6 cellular contexts compared by ENCODE assay signal in genomic region chr3:79325833-79326383, GRCh38.
A peak's percentile ranks its signal among the peaks of the same experiment; 100 is the strongest.
DNase-seq lines count a peak whose midpoint lies in the region; ATAC-seq, FAIRE-seq and TF ChIP-seq lines count a peak whose summit lies in the region.
"Not testable (repeated sequence)": the region's sequence is repeated elsewhere in the genome, so short reads cannot be mapped to it uniquely, and the experiment has no call there.

No MANE protein-coding gene starts in this region.

- not testable (repeated sequence) for H2BK120ac ChIP-seq in H1 (replicated peaks; ENCODE audit: low read depth, low read length)

- H4K5ac ChIP-seq in H1 (ENCODE audit: insufficient read length, low read depth, low read length): not testable (repeated sequence)

- not testable (repeated sequence) for H3K79me1 ChIP-seq in H1 (ENCODE audit: low read depth, low read length)

- peak; percentile 45 for FAIRE-seq in H1 (lab: Jason Lieb, UNC)

- 3% methylated on average over 15 of the region's 15 CpGs; no CpG with 5 or more reads in 1 of the 2 experiments for WGBS in H1 (ENCODE audit: extremely low coverage in 1 of 2, insufficient coverage in 1 of 2, insufficient read length in 1 of 2, insufficient replicate concordance in 2 of 2, low coverage in 1 of 2, low lambda C conversion rate in 2 of 2, missing lambda C conversion rate in 1 of 2), 2 experiments

- not testable (repeated sequence) for H3K23me2 ChIP-seq in H1 (ENCODE audit: low read depth, low read length)

- not testable (repeated sequence) for H2AFZ ChIP-seq in GM23338; H1 (ENCODE audit: low read length)
- H2AFZ ChIP-seq in neural progenitor cell (replicated peaks): peak overlapping the region; percentile 65

- H4K91ac ChIP-seq in H1 (replicated peaks; ENCODE audit: insufficient read length, low read length): not testable (repeated sequence)

- peaks cover 51% of the 10 kb centered on the region for H3K4me1 Mint-ChIP-seq in GM23338
- not testable (repeated sequence) for H3K4me1 Mint-ChIP-seq in neural progenitor cell

- H2BK15ac ChIP-seq in H1 (ENCODE audit: low read length): not testable (repeated sequence)

- H4K8ac ChIP-seq in H1 (ENCODE audit: extremely low read depth, insufficient read depth, low read length): not testable (repeated sequence)

- peak overlapping the region; percentile 65 for H3K4me2 ChIP-seq in GM23338
- peak overlapping the region; percentile 39 to 56; a peak in 3 of 4 replicates for H3K4me2 ChIP-seq in H1 (ENCODE audit: insufficient read depth in 1 of 2, low read depth in 2 of 2, low read length in 2 of 2)
- H3K4me2 ChIP-seq in neural progenitor cell: not testable (repeated sequence)

- POLR2A ChIA-PET in H1 (lab: Charles Lee; ENCODE audit: partially characterized antibody): not testable (repeated sequence)

- peaks cover 44% of the 10 kb centered on the region for H3K4me1 ChIP-seq in GM23338 (ENCODE audit: insufficient read depth)
- H3K4me1 ChIP-seq in HUES6 (ENCODE audit: control insufficient read depth, insufficient read depth, low read length): peaks cover 24% of the 10 kb centered on the region; the same call in 1 of the 2 replicates
- peaks cover 0 to 12% (median 6%) of the 10 kb centered on the region in 4 experiments; a peak in 5 of 7 replicates for H3K4me1 ChIP-seq in H1 (replicated peaks in 1 of 4; ENCODE audit: control insufficient read depth in 3 of 4, insufficient read depth in 4 of 4, low read length in 3 of 4)
- not testable (repeated sequence) for H3K4me1 ChIP-seq in iPS-20b (ENCODE audit: insufficient read depth, low read length); neural progenitor cell

- peak in 1 of 2 experiments; percentile 66; a peak in 1 of 3 replicates for TF ChIP-seq EP300 in H1 (IDR thresholded peaks at IDR 0.05; ENCODE audit: borderline replicate concordance in 1 of 2, low read depth in 2 of 2, low read length in 2 of 2)

- H2BK20ac ChIP-seq in H1 (ENCODE audit: low read length): not testable (repeated sequence)

- H3K27me3 ChIP-seq in GM23338 (ENCODE audit: insufficient read depth); HUES6 (ENCODE audit: control insufficient read depth, insufficient read depth, low read length); H1 (replicated peaks in 1 of 4; ENCODE audit: control insufficient read depth in 3 of 4, extremely low read depth in 1 of 4, insufficient read depth in 3 of 4, low read length in 3 of 4); iPS-20b (ENCODE audit: insufficient read depth, low read length); neural progenitor cell: not testable (repeated sequence)

- ATAC-seq in GM23338: peak; percentile 34; the same call in 2 of the 3 replicates

- not testable (repeated sequence) for H3K36me3 Mint-ChIP-seq in GM23338 (ENCODE audit: low read depth); neural progenitor cell

- not testable (repeated sequence) for TF ChIP-seq CTCF in GM23338 (conservative IDR thresholded peaks at IDR 0.05; ENCODE audit: low read depth in 2 of 2); H1 (IDR thresholded peaks at IDR 0.05; ENCODE audit: control extremely low read depth in 1 of 3, insufficient read depth in 1 of 3, low read depth in 1 of 3, low read length in 3 of 3); neural progenitor cell (IDR thresholded peaks at IDR 0.05)

- H3K56ac ChIP-seq in H1 (replicated peaks; ENCODE audit: insufficient read length, low read depth, low read length): not testable (repeated sequence)

- H3K4me3 ChIP-seq in GM23338 (peak overlapping the region; percentile 37), HUES6 (ENCODE audit: low read depth, low read length) (peak overlapping the region; percentile 8), H1 (ENCODE audit: extremely low read depth in 1 of 4, insufficient read depth in 2 of 4, low read depth in 3 of 4, low read length in 4 of 4) (peak overlapping the region in 1 of 4 experiments; percentile 48; a peak in 3 of 8 replicates), iPS-20b (ENCODE audit: low read length) (peak overlapping the region; percentile 55; the same call in 1 of the 2 replicates)
- H3K4me3 ChIP-seq in neural progenitor cell: not testable (repeated sequence)

- not testable (repeated sequence) for H3K79me2 ChIP-seq in GM23338 (replicated peaks; ENCODE audit: insufficient read depth); H1 (ENCODE audit: control insufficient read depth in 1 of 2, insufficient read depth in 2 of 2, low read length in 2 of 2); neural progenitor cell (ENCODE audit: low read depth)

- peak overlapping the region; percentile 98 for H3K27ac Mint-ChIP-seq in GM23338
- H3K27ac Mint-ChIP-seq in neural progenitor cell: not testable (repeated sequence)

- not testable (repeated sequence) for H3K4ac ChIP-seq in H1 (replicated peaks; ENCODE audit: insufficient read length, low read depth, low read length)

- H3F3A ChIP-seq in GM23338 (replicated peaks; ENCODE audit: low read depth); neural progenitor cell (ENCODE audit: low read depth): not testable (repeated sequence)

- peak overlapping the region; percentile 38 for H3K9ac ChIP-seq in HUES6 (ENCODE audit: low read length)
- H3K9ac ChIP-seq in H1 (replicated peaks in 1 of 4; ENCODE audit: extremely low read depth in 1 of 4, low read depth in 3 of 4, low read length in 3 of 4); neural progenitor cell: not testable (repeated sequence)
- peak overlapping the region; percentile 69; the same call in 1 of the 2 replicates for H3K9ac ChIP-seq in iPS-20b (ENCODE audit: low read depth, low read length)

- H2AK5ac ChIP-seq in H1 (ENCODE audit: low read depth, low read length): not testable (repeated sequence)

- not testable (repeated sequence) for H3K27me3 Mint-ChIP-seq in GM23338 (ENCODE audit: insufficient read depth, low read depth, poor library complexity); neural progenitor cell (ENCODE audit: insufficient read depth, low read depth)

- H3K36me3 ChIP-seq in GM23338 (ENCODE audit: insufficient read depth); HUES6 (ENCODE audit: control insufficient read depth, insufficient read depth, low read length); H1 (ENCODE audit: control insufficient read depth in 2 of 4, insufficient read depth in 4 of 4, low read length in 3 of 4); iPS-20b (ENCODE audit: insufficient read depth, low read depth, low read length); neural progenitor cell: not testable (repeated sequence)

- DNase-seq in GM23338 (ENCODE audit: low spot score) (peak; percentile 59), H1 (ENCODE audit: low read depth in 1 of 2, low spot score in 2 of 2) (peak in 1 of 2 experiments; percentile 55), iPS DF 19.7 (ENCODE audit: low read depth, low spot score) (peak; percentile 20)
- not testable (repeated sequence) for DNase-seq in neural progenitor cell (ENCODE audit: low spot score)

- H2BK12ac ChIP-seq in H1 (ENCODE audit: low read depth, low read length): not testable (repeated sequence)

- not testable (repeated sequence) for H4K20me1 ChIP-seq in GM23338 (replicated peaks; ENCODE audit: insufficient read depth); H1 (replicated peaks in 1 of 2; ENCODE audit: control insufficient read depth in 1 of 2, insufficient read depth in 2 of 2, low read length in 2 of 2); neural progenitor cell (ENCODE audit: low read depth)

- CTCF ChIA-PET in H1 (lab: Charles Lee; ENCODE audit: partially characterized antibody): not testable (repeated sequence)

- not testable (repeated sequence) for TF ChIP-seq RAD21 in H1 (IDR thresholded peaks at IDR 0.05 in 1 of 2, conservative IDR thresholded peaks at IDR 0.05 in 1 of 2; ENCODE audit: low read depth in 2 of 2, low read length in 2 of 2)

- not testable (repeated sequence) for H3K9me3 Mint-ChIP-seq in GM23338, neural progenitor cell

- H3K4me3 Mint-ChIP-seq in GM23338: peak overlapping the region; percentile 59
- not testable (repeated sequence) for H3K4me3 Mint-ChIP-seq in neural progenitor cell

- H3K9me3 ChIP-seq in HUES6 (ENCODE audit: control insufficient read depth, insufficient read depth, low read depth, low read length); H1 (ENCODE audit: insufficient read depth in 2 of 2, low read depth in 1 of 2, low read length in 1 of 2); iPS-20b (ENCODE audit: insufficient read depth, low read depth, low read length); neural progenitor cell (ENCODE audit: low read depth): not testable (repeated sequence)

- TF ChIP-seq POLR2A in H1 (IDR thresholded peaks at IDR 0.05; ENCODE audit: control extremely low read depth in 1 of 2, low read depth in 2 of 2, low read length in 2 of 2): not testable (repeated sequence)

- H3K27ac ChIP-seq in GM23338 (ENCODE audit: low read depth) (peak overlapping the region; percentile 98), HUES6 (ENCODE audit: low read depth, low read length) (peak overlapping the region; percentile 83), H1 (ENCODE audit: low read depth, low read length) (peak overlapping the region; percentile 70; the same call in 1 of the 2 replicates), iPS-20b (ENCODE audit: low read length) (peak overlapping the region; percentile 59)
- H3K27ac ChIP-seq in neural progenitor cell: not testable (repeated sequence)

- H3K14ac ChIP-seq in H1 (ENCODE audit: insufficient read length): not testable (repeated sequence)

- not testable (repeated sequence) for H3K18ac ChIP-seq in H1 (ENCODE audit: extremely low read depth, low read length)

- not testable (repeated sequence) for H2BK5ac ChIP-seq in H1 (ENCODE audit: low read depth, low read length)

- not testable (repeated sequence) for H3K9me2 ChIP-seq in GM23338 (ENCODE audit: insufficient read depth)

- H3K23ac ChIP-seq in H1 (ENCODE audit: insufficient read length): not testable (repeated sequence)

TF ChIP-seq in H1, 55 proteins besides CTCF, POLR2A, EP300 and RAD21 (continues in another document):
- TF ChIP-seq TBP (IDR thresholded peaks at IDR 0.05; ENCODE audit: low read depth, low read length) (0 out of 2 replicates have a peak, but pooled peaks have one; percentile 40), E2F6 (IDR thresholded peaks at IDR 0.05) (peak; percentile 31; the same call in 1 of the 2 replicates), ASH2L (IDR thresholded peaks at IDR 0.05; ENCODE audit: low read length) (peak; percentile 20)
